ENCODE assay signal across 17 cellular contexts in the genomic region with DNA sequence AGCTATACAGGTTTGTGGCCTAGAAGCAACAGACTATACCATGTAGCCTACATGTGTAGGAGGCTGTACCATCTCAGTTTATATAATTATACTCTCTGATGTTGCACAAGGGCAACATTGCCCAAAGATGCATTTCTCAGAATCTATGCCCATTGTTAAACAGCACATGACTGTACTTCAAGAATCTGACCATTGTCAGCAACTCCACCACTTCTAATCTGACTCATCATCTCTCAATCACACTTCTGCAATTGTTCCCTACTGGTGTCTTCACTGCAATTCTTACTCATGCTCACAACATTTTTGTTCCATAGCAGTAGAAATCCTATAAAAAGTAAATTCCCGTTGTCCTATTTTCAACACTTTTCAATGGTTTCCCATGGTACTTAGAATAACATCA.
DNase-seq lines count a peak whose midpoint lies in the region; ATAC-seq, FAIRE-seq and TF ChIP-seq lines count a peak whose summit lies in the region.
"Had no signal": no experiment of that assay in that cellular context is flagged by ENCODE, and none has a peak within 500 bp of the region (broad histone marks: within the 10 kb centered on the region; RNA-seq: fewer than 3 reads in every experiment).

No MANE protein-coding gene starts in this region.

- H3K9me3 Mint-ChIP-seq in stimulated activated naive B cell treated with anti-CD40 and anti-IgM and Interleukin-4, amounts not matched to agents 10 μg/mL and 1 μg/mL and 100 μg/mL, for 72 hours: peaks cover 5 to 6% of the 10 kb centered on the region in 2 donors
- H3K9me3 Mint-ChIP-seq in endothelial cell (ENCODE audit: unreplicated experiment): no peaks in the 10 kb centered on the region
- H3K9me3 Mint-ChIP-seq in activated T-cell treated with anti-CD3 and anti-CD28 coated beads, Interleukin-2, amount 50 U/mL, for 72 hours: peaks cover 8 to 10% of the 10 kb centered on the region in 2 donors

- no peak overlapping the region for H3K27ac Mint-ChIP-seq in stimulated activated naive B cell treated with anti-CD40 and anti-IgM and Interleukin-4, amounts not matched to agents 10 μg/mL and 1 μg/mL and 100 μg/mL, for 72 hours
- H3K27ac Mint-ChIP-seq in endothelial cell (ENCODE audit: unreplicated experiment): no peak overlapping the region
- no peak overlapping the region for H3K27ac Mint-ChIP-seq in activated T-cell treated with anti-CD3 and anti-CD28 coated beads, Interleukin-2, amount 50 U/mL, for 72 hours
- H3K27ac Mint-ChIP-seq: activated naive CD4-positive, alpha-beta T cell treated with anti-CD3 and anti-CD28 coated beads for 36 hours; stimulated activated naive CD8-positive, alpha-beta T cell treated with anti-CD3 and anti-CD28 coated beads, Interleukin-15, Interleukin-2, amounts not matched to agents 100 ng/mL and 50 ng/mL, for 24 hours had no signal

- peak; percentile 91 for ATAC-seq in HG03060 (IDR thresholded peaks at IDR 0.05; ENCODE audit: low read depth, unreplicated experiment)
- peak; percentile 4 to 23 for ATAC-seq in stimulated activated naive B cell treated with anti-CD40 and anti-IgM and Interleukin-4, amounts not matched to agents 10 μg/mL and 1 μg/mL and 100 μg/mL, for 72 hours (replicated peaks)
- ATAC-seq in HG03521 (IDR thresholded peaks at IDR 0.05; ENCODE audit: unreplicated experiment): no peak
- ATAC-seq in activated T-cell treated with anti-CD3 and anti-CD28 coated beads, Interleukin-2, amount 50 U/mL, for 72 hours (replicated peaks in 1 of 2): no peak
- ATAC-seq: A549, K562 had no signal

- DNase-seq in SKM-1 treated with dmso at 0.1 percent for 144 hours (lab: John Stamatoyannopoulos, UW; ENCODE audit: unreplicated experiment) (peak; percentile 6), SKM-1 (lab: John Stamatoyannopoulos, UW; ENCODE audit: unreplicated experiment) (no peak), RCC 7860 (ENCODE audit: low spot score) (peak; percentile 35), endothelial cell (ENCODE audit: low spot score) (no peak)
- DNase-seq in stimulated activated naive B cell treated with anti-CD40 and anti-IgM and Interleukin-4, amounts not matched to agents 10 μg/mL and 1 μg/mL and 100 μg/mL, for 72 hours: no peak
- DNase-seq in activated T-cell treated with anti-CD3 and anti-CD28 coated beads, Interleukin-2, amount 50 U/mL, for 72 hours: no peak
- DNase-seq: activated CD4-positive, alpha-beta T cell treated with anti-CD3 and anti-CD28 coated beads, Interleukin-2, amount 50 U/mL, for 4 hours; activated naive CD4-positive, alpha-beta T cell treated with anti-CD3 and anti-CD28 coated beads for 36 hours; colonic mucosa; foreskin fibroblast; NCI-H2227 treated with DMSO at 0.1 percent for 48 hours had no signal

- no peaks in the 10 kb centered on the region for H3K4me1 Mint-ChIP-seq in stimulated activated naive B cell treated with anti-CD40 and anti-IgM and Interleukin-4, amounts not matched to agents 10 μg/mL and 1 μg/mL and 100 μg/mL, for 72 hours
- no peaks in the 10 kb centered on the region for H3K4me1 Mint-ChIP-seq in endothelial cell (ENCODE audit: unreplicated experiment)
- H3K4me1 Mint-ChIP-seq in activated T-cell treated with anti-CD3 and anti-CD28 coated beads, Interleukin-2, amount 50 U/mL, for 72 hours (ENCODE audit: low read depth): no peaks in the 10 kb centered on the region

- no peak for TF ChIP-seq CTCF in endothelial cell (IDR thresholded peaks at IDR 0.05; ENCODE audit: unreplicated experiment)

- no peak overlapping the region for H3K4me3 Mint-ChIP-seq in stimulated activated naive B cell treated with anti-CD40 and anti-IgM and Interleukin-4, amounts not matched to agents 10 μg/mL and 1 μg/mL and 100 μg/mL, for 72 hours
- H3K4me3 Mint-ChIP-seq in endothelial cell (ENCODE audit: unreplicated experiment): no peak overlapping the region
- no peak overlapping the region for H3K4me3 Mint-ChIP-seq in activated T-cell treated with anti-CD3 and anti-CD28 coated beads, Interleukin-2, amount 50 U/mL, for 72 hours
- H3K4me3 Mint-ChIP-seq: activated naive CD4-positive, alpha-beta T cell treated with anti-CD3 and anti-CD28 coated beads for 36 hours; stimulated activated naive CD8-positive, alpha-beta T cell treated with anti-CD3 and anti-CD28 coated beads, Interleukin-15, Interleukin-2, amounts not matched to agents 100 ng/mL and 50 ng/mL, for 24 hours had no signal

- no peaks in the 10 kb centered on the region for H3K27me3 Mint-ChIP-seq in stimulated activated naive B cell treated with anti-CD40 and anti-IgM and Interleukin-4, amounts not matched to agents 10 μg/mL and 1 μg/mL and 100 μg/mL, for 72 hours
- H3K27me3 Mint-ChIP-seq in endothelial cell (ENCODE audit: unreplicated experiment): no peaks in the 10 kb centered on the region
- no peaks in the 10 kb centered on the region for H3K27me3 Mint-ChIP-seq in activated T-cell treated with anti-CD3 and anti-CD28 coated beads, Interleukin-2, amount 50 U/mL, for 72 hours (ENCODE audit: low read depth)
- H3K27me3 Mint-ChIP-seq: stimulated activated naive CD8-positive, alpha-beta T cell treated with anti-CD3 and anti-CD28 coated beads, Interleukin-15, Interleukin-2, amounts not matched to agents 100 ng/mL and 50 ng/mL, for 24 hours had no signal

- no peaks in the 10 kb centered on the region for H3K36me3 Mint-ChIP-seq in stimulated activated naive B cell treated with anti-CD40 and anti-IgM and Interleukin-4, amounts not matched to agents 10 μg/mL and 1 μg/mL and 100 μg/mL, for 72 hours
- no peaks in the 10 kb centered on the region for H3K36me3 Mint-ChIP-seq in endothelial cell (ENCODE audit: low read depth, unreplicated experiment)
- peaks cover 3 to 5% of the 10 kb centered on the region in 2 donors for H3K36me3 Mint-ChIP-seq in activated T-cell treated with anti-CD3 and anti-CD28 coated beads, Interleukin-2, amount 50 U/mL, for 72 hours (ENCODE audit: insufficient read depth in 2 of 2)

- FAIRE-seq in RCC 7860 (lab: Jason Lieb, UNC): no peak
- FAIRE-seq: A549, GM18507, K562 had no signal

Comparison
In these comparisons a context has a peak if more than half of its experiments do, and no peak if none do; other contexts are left out.
1. DNase-seq: peak in SKM-1 treated with dmso at 0.1 percent for 144 hours (single experiment) and RCC 7860 (single experiment); none in SKM-1 (single experiment), stimulated activated naive B cell treated with anti-CD40 and anti-IgM and Interleukin-4, amounts not matched to agents 10 μg/mL and 1 μg/mL and 100 μg/mL, for 72 hours (single experiment), endothelial cell (single experiment) and activated T-cell treated with anti-CD3 and anti-CD28 coated beads, Interleukin-2, amount 50 U/mL, for 72 hours (0 of 2).
2. ATAC-seq: peak in HG03060 (single experiment) and stimulated activated naive B cell treated with anti-CD40 and anti-IgM and Interleukin-4, amounts not matched to agents 10 μg/mL and 1 μg/mL and 100 μg/mL, for 72 hours (2 of 2); none in HG03521 (single experiment) and activated T-cell treated with anti-CD3 and anti-CD28 coated beads, Interleukin-2, amount 50 U/mL, for 72 hours (0 of 2).